9 cellular contexts compared by ENCODE assay signal in genomic region chr1:15028117-15028516, GRCh38.
DNase-seq lines count a peak whose midpoint lies in the region; FAIRE-seq and TF ChIP-seq lines count a peak whose summit lies in the region.
"Had no signal": no experiment of that assay in that cellular context is flagged by ENCODE, and none has a peak within 500 bp of the region (broad histone marks: within the 10 kb centered on the region; RNA-seq: fewer than 3 reads in every experiment).

No MANE protein-coding gene starts in this region.

- no peak overlapping the region for H2BK12ac ChIP-seq in H1 (ENCODE audit: low read depth, low read length)

- peak overlapping the region; percentile 57 for H3K4ac ChIP-seq in H1 (replicated peaks; ENCODE audit: insufficient read length, low read depth, low read length)

- H3K18ac ChIP-seq in H1 (ENCODE audit: extremely low read depth, low read length) = no peak overlapping the region

- H2AK5ac ChIP-seq in H1 (ENCODE audit: low read depth, low read length) = no peak overlapping the region

- TF ChIP-seq EP300 in H1 (IDR thresholded peaks at IDR 0.05; ENCODE audit: borderline replicate concordance in 1 of 2, low read depth in 2 of 2, low read length in 2 of 2) = no peak
- peak in 1 of 2 donors; percentile 28 for TF ChIP-seq EP300 in tibial nerve (IDR thresholded peaks at IDR 0.05)

- H3K4me3 ChIP-seq in H1 (ENCODE audit: extremely low read depth in 1 of 4, insufficient read depth in 2 of 4, low read depth in 3 of 4, low read length in 4 of 4) (no peak overlapping the region), tibial nerve (no peak overlapping the region)
- H3K4me3 ChIP-seq: mucosa of descending colon had no signal

- H2AFZ ChIP-seq in H1 (ENCODE audit: low read length) = no peak overlapping the region

- no peaks in the 10 kb centered on the region for H3K79me2 ChIP-seq in H1 (ENCODE audit: control insufficient read depth in 1 of 2, insufficient read depth in 2 of 2, low read length in 2 of 2)

- H2BK120ac ChIP-seq in H1 (replicated peaks; ENCODE audit: low read depth, low read length) = no peak overlapping the region

- no peaks in the 10 kb centered on the region; the same call in 1 of the 2 replicates for H3K79me1 ChIP-seq in H1 (ENCODE audit: low read depth, low read length)

- no peak overlapping the region for H3K9ac ChIP-seq in H1 (replicated peaks in 1 of 4; ENCODE audit: extremely low read depth in 1 of 4, low read depth in 3 of 4, low read length in 3 of 4)

- H3K4me2 ChIP-seq in H1 (ENCODE audit: insufficient read depth in 1 of 2, low read depth in 2 of 2, low read length in 2 of 2) = no peak overlapping the region

- no peak for TF ChIP-seq RAD21 in H1 (IDR thresholded peaks at IDR 0.05 in 1 of 2, conservative IDR thresholded peaks at IDR 0.05 in 1 of 2; ENCODE audit: low read depth in 2 of 2, low read length in 2 of 2)

- TF ChIP-seq POLR2A in H1 (IDR thresholded peaks at IDR 0.05; ENCODE audit: control extremely low read depth in 1 of 2, low read depth in 2 of 2, low read length in 2 of 2) (no peak), tibial nerve (IDR thresholded peaks at IDR 0.05) (no peak)

- H2BK20ac ChIP-seq in H1 (ENCODE audit: low read length) = no peak overlapping the region

- H3K4me1 ChIP-seq in H1 (replicated peaks in 1 of 4; ENCODE audit: control insufficient read depth in 3 of 4, insufficient read depth in 4 of 4, low read length in 3 of 4) (peaks cover 0 to 17% (median 12%) of the 10 kb centered on the region in 4 experiments; a peak in 6 of 7 replicates), tibial nerve (no peaks in the 10 kb centered on the region)

- H3K27ac ChIP-seq in H1 (ENCODE audit: low read depth, low read length) (no peak overlapping the region), temporal lobe (ENCODE audit: low read depth, low read length) (peak overlapping the region; percentile 51), tibial nerve (peak overlapping the region in 1 of 4 donors; percentile 64)

- H4K5ac ChIP-seq in H1 (ENCODE audit: insufficient read length, low read depth, low read length) = no peak overlapping the region

- H3K9me3 ChIP-seq in H1 (ENCODE audit: insufficient read depth in 2 of 2, low read depth in 1 of 2, low read length in 1 of 2) (no peaks in the 10 kb centered on the region), tibial nerve (peaks cover 0 to 5% (median 0%) of the 10 kb centered on the region in 4 donors)
- H3K9me3 ChIP-seq: mucosa of descending colon had no signal

- no peaks in the 10 kb centered on the region for H3K23me2 ChIP-seq in H1 (ENCODE audit: low read depth, low read length)

- CTCF ChIA-PET in H1 (lab: Charles Lee; ENCODE audit: partially characterized antibody) = interaction anchor here (0.8 to 5.0 kb wide), 64 partner anchors 9 to 755 kb away, joined by 3 to 45 read pairs (median 4); no protein-coding TSS in a partner anchor

- WGBS in H1 (ENCODE audit: extremely low coverage in 1 of 2, insufficient coverage in 1 of 2, insufficient read length in 1 of 2, insufficient replicate concordance in 2 of 2, low coverage in 1 of 2, low lambda C conversion rate in 2 of 2, missing lambda C conversion rate in 1 of 2), 2 experiments = 76% methylated on average over 5 of the region's 5 CpGs; no CpG with 5 or more reads in 1 of the 2 experiments
- WGBS in tibial nerve, 2 donors = 37 to 45% methylated on average over 4 to 5 of the region's 5 CpGs

- no peak for FAIRE-seq in H1 (lab: Jason Lieb, UNC)

- H3K23ac ChIP-seq in H1 (ENCODE audit: insufficient read length) = no peak overlapping the region

- H3K36me3 ChIP-seq in H1 (ENCODE audit: control insufficient read depth in 2 of 4, insufficient read depth in 4 of 4, low read length in 3 of 4) = no peaks in the 10 kb centered on the region
- H3K36me3 ChIP-seq in tibial nerve = no peaks in the 10 kb centered on the region

- TF ChIP-seq CTCF in H1 (IDR thresholded peaks at IDR 0.05; ENCODE audit: control extremely low read depth in 1 of 3, insufficient read depth in 1 of 3, low read depth in 1 of 3, low read length in 3 of 3) (no peak), tibial nerve (IDR thresholded peaks at IDR 0.05) (no peak)

- no peak overlapping the region for H2BK5ac ChIP-seq in H1 (ENCODE audit: low read depth, low read length)

- H4K20me1 ChIP-seq in H1 (replicated peaks in 1 of 2; ENCODE audit: control insufficient read depth in 1 of 2, insufficient read depth in 2 of 2, low read length in 2 of 2) = no peaks in the 10 kb centered on the region

- no peaks in the 10 kb centered on the region for H3K27me3 ChIP-seq in H1 (replicated peaks in 1 of 4; ENCODE audit: control insufficient read depth in 3 of 4, extremely low read depth in 1 of 4, insufficient read depth in 3 of 4, low read length in 3 of 4)
- H3K27me3 ChIP-seq in tibial nerve = no peaks in the 10 kb centered on the region

- no peak overlapping the region for H3K14ac ChIP-seq in H1 (ENCODE audit: insufficient read length)

- no peak overlapping the region for H3K56ac ChIP-seq in H1 (replicated peaks; ENCODE audit: insufficient read length, low read depth, low read length)

- POLR2A ChIA-PET in H1 (lab: Charles Lee; ENCODE audit: partially characterized antibody) = interaction anchor here (1.1 kb wide), 1 partner anchor 223 kb away, joined by 3 read pairs; no protein-coding TSS in a partner anchor

- no peak overlapping the region for H2BK15ac ChIP-seq in H1 (ENCODE audit: low read length)

- H4K8ac ChIP-seq in H1 (ENCODE audit: extremely low read depth, insufficient read depth, low read length) = no peak overlapping the region

- DNase-seq in HT1080 (ENCODE audit: low read depth) (peak; percentile 39), H1 (ENCODE audit: low read depth in 1 of 2, low spot score in 2 of 2) (no peak), left kidney (ENCODE audit: low read depth, low spot score) (peak; percentile 98), GDM1 (lab: John Stamatoyannopoulos, UW) (no peak), tibial nerve (ENCODE audit: low spot score in 2 of 2) (no peak)
- DNase-seq in activated effector memory CD4-positive, alpha-beta T cell treated with Interleukin-2 at 50 U/mL for 16 hours = no peak
- DNase-seq in activated CD4-positive, alpha-beta T cell treated with anti-CD3 and anti-CD28 coated beads, Interleukin-2, amount 50 U/mL, for 4 hours = no peak

- H4K91ac ChIP-seq in H1 (replicated peaks; ENCODE audit: insufficient read length, low read length) = no peak overlapping the region

TF ChIP-seq in H1, 55 proteins besides CTCF, POLR2A, EP300 and RAD21:
- peak; percentile 48; the same call in 1 of the 2 replicates for TF ChIP-seq RFX5 (IDR thresholded peaks at IDR 0.05; ENCODE audit: borderline replicate concordance, low read depth, low read length)
- no peak for TF ChIP-seq TAF7 (optimal IDR thresholded peaks at IDR 0.05; ENCODE audit: borderline replicate concordance, low read depth, low read length)

Comparison
In these comparisons a context has a peak if more than half of its experiments do, and no peak if none do; other contexts are left out.
1. DNase-seq: peak in HT1080 (single experiment) and left kidney (single experiment); none in H1 (0 of 2), activated effector memory CD4-positive, alpha-beta T cell treated with Interleukin-2 at 50 U/mL for 16 hours (single experiment), GDM1 (single experiment), activated CD4-positive, alpha-beta T cell treated with anti-CD3 and anti-CD28 coated beads, Interleukin-2, amount 50 U/mL, for 4 hours (0 of 2) and tibial nerve (0 of 2).